ENCODE assay signal across 15 cellular contexts in the genomic region with DNA sequence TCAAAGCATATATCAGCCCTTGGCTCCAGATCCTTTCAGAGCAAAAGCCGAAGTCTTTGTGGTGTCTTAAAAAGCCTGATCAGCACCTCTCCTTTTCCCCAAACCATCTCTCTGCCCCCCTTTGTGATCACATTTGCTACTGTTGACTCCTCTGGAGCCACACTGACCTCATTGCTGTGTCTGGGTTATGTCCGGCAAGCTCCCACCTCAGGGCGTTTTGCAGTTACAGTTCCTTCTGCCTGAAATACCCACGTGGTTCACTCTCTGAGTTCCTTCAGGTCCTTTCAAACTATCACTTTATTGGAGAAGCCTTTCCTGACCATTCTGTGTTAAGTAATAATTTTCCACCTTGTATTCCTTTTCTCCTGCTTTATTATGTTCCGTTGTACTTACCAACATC. TPM values are rescaled to one million over a fixed set of nuclear protein-coding genes. Genes with fewer than 3 reads are reported as not detected.
DNase-seq lines count a peak whose midpoint lies in the region; ATAC-seq and TF ChIP-seq lines count a peak whose summit lies in the region.
"Had no signal": no experiment of that assay in that cellular context is flagged by ENCODE, and none has a peak within 500 bp of the region (broad histone marks: within the 10 kb centered on the region; RNA-seq: fewer than 3 reads in every experiment).

No MANE protein-coding gene starts in this region.

- H3K9me3 ChIP-seq in cardiac muscle cell (ENCODE audit: low read depth) (no peaks in the 10 kb centered on the region), neural progenitor cell (ENCODE audit: low read depth) (no peaks in the 10 kb centered on the region)
- H3K9me3 ChIP-seq: heart right ventricle, transverse colon had no signal

- H3K36me3 ChIP-seq in cardiac muscle cell, result peaks cover 3% of the 10 kb centered on the region
- H3K36me3 ChIP-seq in neural progenitor cell, result peaks cover 33% of the 10 kb centered on the region

- no peak overlapping the region for H3K4me3 Mint-ChIP-seq in neural progenitor cell
- H3K4me3 Mint-ChIP-seq: activated CD4-positive, alpha-beta memory T cell treated with anti-CD3 and anti-CD28 coated beads, Interleukin-2, amount 10 ng/mL, durations not matched to agents 7 days and 5 days; memory B cell; T-helper 17 cell had no signal

- no peaks in the 10 kb centered on the region for H3K27me3 ChIP-seq in cardiac muscle cell
- no peaks in the 10 kb centered on the region for H3K27me3 ChIP-seq in neural progenitor cell
- H3K27me3 ChIP-seq: heart right ventricle, transverse colon had no signal

- H3K27ac ChIP-seq in cardiac muscle cell (peak overlapping the region; percentile 18), neural progenitor cell (no peak overlapping the region)
- H3K27ac ChIP-seq: heart right ventricle, transverse colon had no signal

- TF ChIP-seq CTCF in cardiac muscle cell (IDR thresholded peaks at IDR 0.05; ENCODE audit: low read depth, low read length) (no peak), fibroblast of mammary gland (conservative IDR thresholded peaks at IDR 0.05; ENCODE audit: control insufficient read depth, insufficient read depth, low read depth, low read length) (no peak), neural progenitor cell (IDR thresholded peaks at IDR 0.05) (no peak)

- H3K4me1 ChIP-seq in cardiac muscle cell (ENCODE audit: low read depth) (no peaks in the 10 kb centered on the region), neural progenitor cell (no peaks in the 10 kb centered on the region)

- H3K9me3 Mint-ChIP-seq in neural progenitor cell, result peaks cover 15% of the 10 kb centered on the region
- H3K9me3 Mint-ChIP-seq: activated CD4-positive, alpha-beta memory T cell treated with anti-CD3 and anti-CD28 coated beads, Interleukin-2, amount 10 ng/mL, durations not matched to agents 7 days and 5 days; memory B cell had no signal

- DNase-seq in cardiac muscle cell (ENCODE audit: low read depth in 1 of 2, low spot score in 1 of 2) (peak in 1 of 2 donors; percentile 30), cardiac septum (ENCODE audit: low spot score) (no peak), OCI-M1 (lab: John Stamatoyannopoulos, UW) (peak; percentile 49), fibroblast of mammary gland (ENCODE audit: low read depth) (peak; percentile 30), superior temporal gyrus (ENCODE audit: extremely low spot score) (peak; percentile 26), neural progenitor cell (ENCODE audit: low spot score) (no peak), ecto neural progenitor cell (ENCODE audit: low spot score) (no peak)
- DNase-seq: ACHN; activated CD4-positive, alpha-beta memory T cell treated with anti-CD3 and anti-CD28 coated beads, Interleukin-2, amount 10 ng/mL, durations not matched to agents 7 days and 5 days; heart right ventricle; NCI-H2081; T-helper 17 cell; transverse colon had no signal

- H4K20me1 ChIP-seq in neural progenitor cell (ENCODE audit: low read depth), result peaks cover 45% of the 10 kb centered on the region

- H3K27ac Mint-ChIP-seq in neural progenitor cell, result no peak overlapping the region
- H3K27ac Mint-ChIP-seq: activated CD4-positive, alpha-beta memory T cell treated with anti-CD3 and anti-CD28 coated beads, Interleukin-2, amount 10 ng/mL, durations not matched to agents 7 days and 5 days; memory B cell had no signal

- no peak overlapping the region for H3K9ac ChIP-seq in neural progenitor cell

- no peak overlapping the region for H3K4me2 ChIP-seq in neural progenitor cell

- H3K27me3 Mint-ChIP-seq in neural progenitor cell (ENCODE audit: insufficient read depth, low read depth), result no peaks in the 10 kb centered on the region
- H3K27me3 Mint-ChIP-seq: activated CD4-positive, alpha-beta memory T cell treated with anti-CD3 and anti-CD28 coated beads, Interleukin-2, amount 10 ng/mL, durations not matched to agents 7 days and 5 days; memory B cell; T-helper 17 cell had no signal

- peaks cover 99% of the 10 kb centered on the region for H3K79me2 ChIP-seq in neural progenitor cell (ENCODE audit: low read depth)

- ATAC-seq in GM19324 (IDR thresholded peaks at IDR 0.05; ENCODE audit: low FRiP score, unreplicated experiment), result no peak
- ATAC-seq: T-helper 17 cell had no signal

- H3F3A ChIP-seq in neural progenitor cell (ENCODE audit: low read depth), result peaks cover 8% of the 10 kb centered on the region

- H3K4me1 Mint-ChIP-seq in neural progenitor cell, result peaks cover 4% of the 10 kb centered on the region

- intact Hi-C loops in cardiac septum (cut with DNase I), result no loop called here

- H3K4me3 ChIP-seq in cardiac muscle cell (no peak overlapping the region), fibroblast of mammary gland (ENCODE audit: control insufficient read depth, low read depth, low read length) (no peak overlapping the region), neural progenitor cell (no peak overlapping the region)
- H3K4me3 ChIP-seq: heart right ventricle, transverse colon had no signal

- peaks cover 43% of the 10 kb centered on the region for H3K36me3 Mint-ChIP-seq in neural progenitor cell

- no peak overlapping the region for H2AFZ ChIP-seq in neural progenitor cell (replicated peaks)

RNA-seq across cellular contexts. Expression of gene C2orf69, which starts 11.8 kb away (rescaled TPM):
- total RNA-seq in cardiac muscle cell (6.0 and 11.0 TPM in 2 replicates), cardiac septum (8.7 TPM), neural progenitor cell (ENCODE audit: low replicate concordance) (33.0 and 43.8 TPM in 2 replicates)
- polyA plus RNA-seq in cardiac muscle cell, result 6.3 and 15.7 TPM in 2 replicates

RNA-seq across cellular contexts. Expression of gene TYW5, which starts 32.4 kb away (rescaled TPM):
- 5.2 and 8.8 TPM in 2 replicates for total RNA-seq in cardiac muscle cell
- polyA plus RNA-seq in cardiac muscle cell, result 6.3 and 6.4 TPM in 2 replicates
- total RNA-seq in cardiac septum, result 3.1 TPM
- 17.1 and 25.0 TPM in 2 replicates for total RNA-seq in neural progenitor cell (ENCODE audit: low replicate concordance)

RNA-seq across cellular contexts. Expression of gene MAIP1, which starts 32.5 kb away (rescaled TPM):
- 33.7 and 50.8 TPM in 2 replicates for total RNA-seq in cardiac muscle cell
- polyA plus RNA-seq in cardiac muscle cell, result 28.3 and 30.6 TPM in 2 replicates
- 20.6 TPM for total RNA-seq in cardiac septum
- 14.0 and 27.9 TPM in 2 replicates for total RNA-seq in neural progenitor cell (ENCODE audit: low replicate concordance)

Comparison
In these comparisons a context has a peak if more than half of its experiments do, and no peak if none do; other contexts are left out.
1. DNase-seq: peak in OCI-M1 (single experiment), fibroblast of mammary gland (single experiment) and superior temporal gyrus (single experiment); none in cardiac septum (single experiment), neural progenitor cell (single experiment) and ecto neural progenitor cell (single experiment).